11 cellular contexts compared by ENCODE assay signal in genomic region chr7:33986951-33987948, GRCh38.
DNase-seq lines count a peak whose midpoint lies in the region; ATAC-seq and TF ChIP-seq lines count a peak whose summit lies in the region.
"Had no signal": no experiment of that assay in that cellular context is flagged by ENCODE, and none has a peak within 500 bp of the region (broad histone marks: within the 10 kb centered on the region; RNA-seq: fewer than 3 reads in every experiment).

No MANE protein-coding gene starts in this region.

- H3K4me3 ChIP-seq in right atrium auricular region: no peak overlapping the region
- no peak overlapping the region for H3K4me3 ChIP-seq in kidney epithelial cell (ENCODE audit: low read depth, low read length)
- H3K4me3 ChIP-seq: skin epidermis had no signal

- H3K36me3 ChIP-seq in right atrium auricular region (no peaks in the 10 kb centered on the region), kidney epithelial cell (ENCODE audit: control insufficient read depth, insufficient read depth, low read length) (no peaks in the 10 kb centered on the region)

- ATAC-seq in Right ventricle myocardium inferior: peak; percentile 57
- no peak for ATAC-seq in GM21526 (IDR thresholded peaks at IDR 0.05; ENCODE audit: low FRiP score, unreplicated experiment)
- ATAC-seq in GM19324 (IDR thresholded peaks at IDR 0.05; ENCODE audit: low FRiP score, unreplicated experiment): no peak

- intact Hi-C loops in Right ventricle myocardium inferior (cut with DNase I): no loop called here

- DNase-seq in Right ventricle myocardium inferior (ENCODE audit: missing footprints) (no peak), right atrium auricular region (ENCODE audit: low spot score) (no peak), amniotic epithelial cell (ENCODE audit: low read depth) (peak; percentile 99), kidney epithelial cell (ENCODE audit: low read depth) (peak; percentile 95), epidermal melanocyte (ENCODE audit: insufficient read length, low spot score) (no peak), NCI-H524 (lab: John Stamatoyannopoulos, UW) (no peak)
- DNase-seq: CD4-positive, CD25-positive, alpha-beta regulatory T cell; SHP77 treated with DMSO at 0.1 percent for 48 hours had no signal

- H3K9me3 ChIP-seq in right atrium auricular region: no peaks in the 10 kb centered on the region

- H3K4me1 ChIP-seq in right atrium auricular region: no peaks in the 10 kb centered on the region

- H3K27me3 ChIP-seq in right atrium auricular region: no peaks in the 10 kb centered on the region
- H3K27me3 ChIP-seq in kidney epithelial cell (ENCODE audit: control insufficient read depth, insufficient read depth, low read length): no peaks in the 10 kb centered on the region

- H3K27ac ChIP-seq in right atrium auricular region: peak overlapping the region in 1 of 2 donors; percentile 15

- TF ChIP-seq CTCF in right atrium auricular region (IDR thresholded peaks at IDR 0.05) (no peak), kidney epithelial cell (IDR thresholded peaks at IDR 0.05; ENCODE audit: insufficient read depth, low read length, poor library complexity, severe bottlenecking) (no peak)

Comparison
In these comparisons a context has a peak if more than half of its experiments do, and no peak if none do; other contexts are left out.
1. DNase-seq: peak in amniotic epithelial cell (single experiment) and kidney epithelial cell (single experiment); none in Right ventricle myocardium inferior (single experiment), right atrium auricular region (single experiment), epidermal melanocyte (single experiment) and NCI-H524 (0 of 2).